Comparison of ENCODE assay signal across 1 cellular context in genomic region chr20:35695245-35695749, GRCh38.
TF ChIP-seq lines count a peak whose summit lies in the region.

No MANE protein-coding gene starts in this region.

TF ChIP-seq in GM12878, 131 proteins besides CTCF, POLR2A, EP300 and RAD21:
- no peak for TF ChIP-seq EGR1 (IDR thresholded peaks at IDR 0.05; ENCODE audit: borderline replicate concordance in 1 of 2, low read depth in 2 of 2, low read length in 2 of 2)
